In genomic region chr17:63458478-63458877, GRCh38 we compare ENCODE assay signal across 20 cellular contexts. TPM values are rescaled to one million over a fixed set of nuclear protein-coding genes. Genes with fewer than 3 reads are reported as not detected.
"Had no signal": no experiment of that assay in that cellular context is flagged by ENCODE, and none has a peak within 500 bp of the region (broad histone marks: within the 10 kb centered on the region; RNA-seq: fewer than 3 reads in every experiment).

No MANE protein-coding gene starts in this region.

- H3K9me3 Mint-ChIP-seq: activated CD4-positive, alpha-beta memory T cell treated with anti-CD3 and anti-CD28 coated beads, Interleukin-2, amount 10 ng/mL, durations not matched to agents 7 days and 5 days; activated CD4-positive, alpha-beta T cell treated with anti-CD3 and anti-CD28 coated beads, Interleukin-2, amount 10 ng/mL, durations not matched to agents 24 days and 14 days; activated naive CD4-positive, alpha-beta T cell treated with anti-CD3 and anti-CD28 coated beads for 36 hours; activated naive CD8-positive, alpha-beta T cell treated with anti-CD3 and anti-CD28 coated beads, Interleukin-2, amount 10 ng/mL, durations not matched to agents 7 days and 5 days; activated T-cell treated with anti-CD3 and anti-CD28 coated beads, Interleukin-2, amount 50 U/mL, for 72 hours; mesothelial cell of epicardium; natural killer cell had no signal

- H3K27me3 ChIP-seq: colonic mucosa, heart left ventricle, pancreas, transverse colon, vagina had no signal

- DNase-seq: activated CD4-positive, alpha-beta memory T cell treated with anti-CD3 and anti-CD28 coated beads, Interleukin-2, amount 10 ng/mL, durations not matched to agents 7 days and 5 days; activated CD4-positive, alpha-beta T cell treated with anti-CD3 and anti-CD28 coated beads, Interleukin-2, amount 10 ng/mL, durations not matched to agents 24 days and 14 days; activated effector memory CD4-positive, alpha-beta T cell treated with Interleukin-2 at 50 U/mL for 16 hours; activated naive CD4-positive, alpha-beta T cell treated with anti-CD3 and anti-CD28 coated beads for 36 hours; activated naive CD8-positive, alpha-beta T cell treated with anti-CD3 and anti-CD28 coated beads, Interleukin-2, amount 10 ng/mL, durations not matched to agents 7 days and 5 days; activated T-cell treated with anti-CD3 and anti-CD28 coated beads, Interleukin-2, amount 50 U/mL, for 72 hours; amniotic stem cell; colonic mucosa; heart left ventricle; mammary epithelial cell; natural killer cell; stimulated activated CD4-positive, alpha-beta T cell treated with anti-CD3 and anti-CD28 coated beads, Interleukin-1b, Interleukin-23, amount 100 ng/mL, for 48 hours; transverse colon had no signal

- H3K27ac Mint-ChIP-seq: activated CD4-positive, alpha-beta memory T cell treated with anti-CD3 and anti-CD28 coated beads, Interleukin-2, amount 10 ng/mL, durations not matched to agents 7 days and 5 days; activated CD4-positive, alpha-beta T cell treated with anti-CD3 and anti-CD28 coated beads, Interleukin-2, amount 10 ng/mL, durations not matched to agents 24 days and 14 days; activated naive CD4-positive, alpha-beta T cell treated with anti-CD3 and anti-CD28 coated beads for 36 hours; activated naive CD8-positive, alpha-beta T cell treated with anti-CD3 and anti-CD28 coated beads, Interleukin-2, amount 10 ng/mL, durations not matched to agents 7 days and 5 days; activated T-cell treated with anti-CD3 and anti-CD28 coated beads, Interleukin-2, amount 50 U/mL, for 72 hours; mesothelial cell of epicardium; natural killer cell had no signal

- H3K36me3 ChIP-seq: colonic mucosa, heart left ventricle, neutrophil, pancreas, transverse colon, vagina had no signal

- H3K4me3 ChIP-seq: colonic mucosa, heart left ventricle, pancreas, skin epidermis, transverse colon, vagina had no signal

- H3K4me3 Mint-ChIP-seq: activated CD4-positive, alpha-beta memory T cell treated with anti-CD3 and anti-CD28 coated beads, Interleukin-2, amount 10 ng/mL, durations not matched to agents 7 days and 5 days; activated CD4-positive, alpha-beta T cell treated with anti-CD3 and anti-CD28 coated beads, Interleukin-2, amount 10 ng/mL, durations not matched to agents 24 days and 14 days; activated naive CD4-positive, alpha-beta T cell treated with anti-CD3 and anti-CD28 coated beads for 36 hours; activated naive CD8-positive, alpha-beta T cell treated with anti-CD3 and anti-CD28 coated beads, Interleukin-2, amount 10 ng/mL, durations not matched to agents 7 days and 5 days; activated T-cell treated with anti-CD3 and anti-CD28 coated beads, Interleukin-2, amount 50 U/mL, for 72 hours; mesothelial cell of epicardium; natural killer cell had no signal

- H3K9me3 ChIP-seq: colonic mucosa, heart left ventricle, neutrophil, pancreas, transverse colon, vagina had no signal

- H3K36me3 Mint-ChIP-seq: activated naive CD8-positive, alpha-beta T cell treated with anti-CD3 and anti-CD28 coated beads, Interleukin-2, amount 10 ng/mL, durations not matched to agents 7 days and 5 days; mesothelial cell of epicardium; natural killer cell had no signal

- H3K27ac ChIP-seq: colonic mucosa, epithelial cell of prostate, heart left ventricle, neutrophil, pancreas, skin epidermis, transverse colon, vagina had no signal

- H3K4me1 Mint-ChIP-seq: activated CD4-positive, alpha-beta memory T cell treated with anti-CD3 and anti-CD28 coated beads, Interleukin-2, amount 10 ng/mL, durations not matched to agents 7 days and 5 days; activated CD4-positive, alpha-beta T cell treated with anti-CD3 and anti-CD28 coated beads, Interleukin-2, amount 10 ng/mL, durations not matched to agents 24 days and 14 days; activated naive CD8-positive, alpha-beta T cell treated with anti-CD3 and anti-CD28 coated beads, Interleukin-2, amount 10 ng/mL, durations not matched to agents 7 days and 5 days; natural killer cell had no signal

- H3K4me1 ChIP-seq: colonic mucosa, pancreas had no signal

RNA-seq across cellular contexts. Expression of gene ACE, which starts 18.4 kb away (rescaled TPM):
- total RNA-seq: activated CD4-positive, alpha-beta T cell treated with anti-CD3 and anti-CD28 coated beads, Interleukin-2, amount 10 ng/mL, durations not matched to agents 24 days and 14 days; bronchial epithelial cell had no signal
